1 cellular context compared by ENCODE assay signal in the genomic region with DNA sequence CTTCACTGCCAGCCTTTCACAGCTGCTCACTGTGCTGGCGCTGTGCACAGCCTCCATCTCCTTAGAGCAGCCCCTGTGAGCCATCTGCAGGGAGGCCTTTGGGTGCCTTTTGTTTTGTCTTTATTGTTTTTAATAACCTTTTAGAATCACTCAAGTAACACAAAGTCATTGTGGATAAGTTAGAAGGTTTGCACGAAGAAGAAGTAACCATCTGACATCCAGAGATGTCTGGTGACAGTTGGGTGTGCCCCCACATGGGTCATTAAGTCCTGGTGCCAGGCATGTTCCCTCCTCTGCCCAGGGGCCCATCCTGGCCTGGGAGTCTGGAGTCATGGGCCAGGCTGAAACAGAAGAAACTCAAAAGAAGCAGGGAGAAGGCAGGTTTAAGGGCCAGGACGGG.
TF ChIP-seq lines count a peak whose summit lies in the region.

No MANE protein-coding gene starts in this region.

TF ChIP-seq in GM23338, 12 proteins besides CTCF, POLR2A, EP300 and RAD21:
- TF ChIP-seq, protein P1, sequence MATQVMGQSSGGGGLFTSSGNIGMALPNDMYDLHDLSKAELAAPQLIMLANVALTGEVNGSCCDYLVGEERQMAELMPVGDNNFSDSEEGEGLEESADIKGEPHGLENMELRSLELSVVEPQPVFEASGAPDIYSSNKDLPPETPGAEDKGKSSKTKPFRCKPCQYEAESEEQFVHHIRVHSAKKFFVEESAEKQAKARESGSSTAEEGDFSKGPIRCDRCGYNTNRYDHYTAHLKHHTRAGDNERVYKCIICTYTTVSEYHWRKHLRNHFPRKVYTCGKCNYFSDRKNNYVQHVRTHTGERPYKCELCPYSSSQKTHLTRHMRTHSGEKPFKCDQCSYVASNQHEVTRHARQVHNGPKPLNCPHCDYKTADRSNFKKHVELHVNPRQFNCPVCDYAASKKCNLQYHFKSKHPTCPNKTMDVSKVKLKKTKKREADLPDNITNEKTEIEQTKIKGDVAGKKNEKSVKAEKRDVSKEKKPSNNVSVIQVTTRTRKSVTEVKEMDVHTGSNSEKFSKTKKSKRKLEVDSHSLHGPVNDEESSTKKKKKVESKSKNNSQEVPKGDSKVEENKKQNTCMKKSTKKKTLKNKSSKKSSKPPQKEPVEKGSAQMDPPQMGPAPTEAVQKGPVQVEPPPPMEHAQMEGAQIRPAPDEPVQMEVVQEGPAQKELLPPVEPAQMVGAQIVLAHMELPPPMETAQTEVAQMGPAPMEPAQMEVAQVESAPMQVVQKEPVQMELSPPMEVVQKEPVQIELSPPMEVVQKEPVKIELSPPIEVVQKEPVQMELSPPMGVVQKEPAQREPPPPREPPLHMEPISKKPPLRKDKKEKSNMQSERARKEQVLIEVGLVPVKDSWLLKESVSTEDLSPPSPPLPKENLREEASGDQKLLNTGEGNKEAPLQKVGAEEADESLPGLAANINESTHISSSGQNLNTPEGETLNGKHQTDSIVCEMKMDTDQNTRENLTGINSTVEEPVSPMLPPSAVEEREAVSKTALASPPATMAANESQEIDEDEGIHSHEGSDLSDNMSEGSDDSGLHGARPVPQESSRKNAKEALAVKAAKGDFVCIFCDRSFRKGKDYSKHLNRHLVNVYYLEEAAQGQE (IDR thresholded peaks at IDR 0.05; ENCODE audit: unreplicated experiment), result no peak
- no peak for TF ChIP-seq STAT1 (IDR thresholded peaks at IDR 0.05; ENCODE audit: unreplicated experiment)
- TF ChIP-seq ZNF331 (CRISPR knock-in tag; IDR thresholded peaks at IDR 0.05; ENCODE audit: low read depth), result no peak
- TF ChIP-seq EZH2phosphoT487 (IDR thresholded peaks at IDR 0.05; ENCODE audit: unreplicated experiment), result no peak
- no peak for TF ChIP-seq ZNF114 (CRISPR knock-in tag; IDR thresholded peaks at IDR 0.05)
- TF ChIP-seq EZH2 (IDR thresholded peaks at IDR 0.05; ENCODE audit: low read depth, unreplicated experiment), result no peak
- no peak for TF ChIP-seq JUNB (IDR thresholded peaks at IDR 0.05; ENCODE audit: unreplicated experiment)
- no peak for TF ChIP-seq NANOG (IDR thresholded peaks at IDR 0.05; ENCODE audit: borderline replicate concordance)
- TF ChIP-seq, protein P2, sequence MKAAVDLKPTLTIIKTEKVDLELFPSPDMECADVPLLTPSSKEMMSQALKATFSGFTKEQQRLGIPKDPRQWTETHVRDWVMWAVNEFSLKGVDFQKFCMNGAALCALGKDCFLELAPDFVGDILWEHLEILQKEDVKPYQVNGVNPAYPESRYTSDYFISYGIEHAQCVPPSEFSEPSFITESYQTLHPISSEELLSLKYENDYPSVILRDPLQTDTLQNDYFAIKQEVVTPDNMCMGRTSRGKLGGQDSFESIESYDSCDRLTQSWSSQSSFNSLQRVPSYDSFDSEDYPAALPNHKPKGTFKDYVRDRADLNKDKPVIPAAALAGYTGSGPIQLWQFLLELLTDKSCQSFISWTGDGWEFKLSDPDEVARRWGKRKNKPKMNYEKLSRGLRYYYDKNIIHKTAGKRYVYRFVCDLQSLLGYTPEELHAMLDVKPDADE (IDR thresholded peaks at IDR 0.05), result no peak
- TF ChIP-seq CREB1 (CRISPR knock-in tag; IDR thresholded peaks at IDR 0.05; ENCODE audit: low read depth), result no peak
- TF ChIP-seq POLR2AphosphoS5 (IDR thresholded peaks at IDR 0.05; ENCODE audit: low read depth), result no peak
- TF ChIP-seq, protein P3, sequence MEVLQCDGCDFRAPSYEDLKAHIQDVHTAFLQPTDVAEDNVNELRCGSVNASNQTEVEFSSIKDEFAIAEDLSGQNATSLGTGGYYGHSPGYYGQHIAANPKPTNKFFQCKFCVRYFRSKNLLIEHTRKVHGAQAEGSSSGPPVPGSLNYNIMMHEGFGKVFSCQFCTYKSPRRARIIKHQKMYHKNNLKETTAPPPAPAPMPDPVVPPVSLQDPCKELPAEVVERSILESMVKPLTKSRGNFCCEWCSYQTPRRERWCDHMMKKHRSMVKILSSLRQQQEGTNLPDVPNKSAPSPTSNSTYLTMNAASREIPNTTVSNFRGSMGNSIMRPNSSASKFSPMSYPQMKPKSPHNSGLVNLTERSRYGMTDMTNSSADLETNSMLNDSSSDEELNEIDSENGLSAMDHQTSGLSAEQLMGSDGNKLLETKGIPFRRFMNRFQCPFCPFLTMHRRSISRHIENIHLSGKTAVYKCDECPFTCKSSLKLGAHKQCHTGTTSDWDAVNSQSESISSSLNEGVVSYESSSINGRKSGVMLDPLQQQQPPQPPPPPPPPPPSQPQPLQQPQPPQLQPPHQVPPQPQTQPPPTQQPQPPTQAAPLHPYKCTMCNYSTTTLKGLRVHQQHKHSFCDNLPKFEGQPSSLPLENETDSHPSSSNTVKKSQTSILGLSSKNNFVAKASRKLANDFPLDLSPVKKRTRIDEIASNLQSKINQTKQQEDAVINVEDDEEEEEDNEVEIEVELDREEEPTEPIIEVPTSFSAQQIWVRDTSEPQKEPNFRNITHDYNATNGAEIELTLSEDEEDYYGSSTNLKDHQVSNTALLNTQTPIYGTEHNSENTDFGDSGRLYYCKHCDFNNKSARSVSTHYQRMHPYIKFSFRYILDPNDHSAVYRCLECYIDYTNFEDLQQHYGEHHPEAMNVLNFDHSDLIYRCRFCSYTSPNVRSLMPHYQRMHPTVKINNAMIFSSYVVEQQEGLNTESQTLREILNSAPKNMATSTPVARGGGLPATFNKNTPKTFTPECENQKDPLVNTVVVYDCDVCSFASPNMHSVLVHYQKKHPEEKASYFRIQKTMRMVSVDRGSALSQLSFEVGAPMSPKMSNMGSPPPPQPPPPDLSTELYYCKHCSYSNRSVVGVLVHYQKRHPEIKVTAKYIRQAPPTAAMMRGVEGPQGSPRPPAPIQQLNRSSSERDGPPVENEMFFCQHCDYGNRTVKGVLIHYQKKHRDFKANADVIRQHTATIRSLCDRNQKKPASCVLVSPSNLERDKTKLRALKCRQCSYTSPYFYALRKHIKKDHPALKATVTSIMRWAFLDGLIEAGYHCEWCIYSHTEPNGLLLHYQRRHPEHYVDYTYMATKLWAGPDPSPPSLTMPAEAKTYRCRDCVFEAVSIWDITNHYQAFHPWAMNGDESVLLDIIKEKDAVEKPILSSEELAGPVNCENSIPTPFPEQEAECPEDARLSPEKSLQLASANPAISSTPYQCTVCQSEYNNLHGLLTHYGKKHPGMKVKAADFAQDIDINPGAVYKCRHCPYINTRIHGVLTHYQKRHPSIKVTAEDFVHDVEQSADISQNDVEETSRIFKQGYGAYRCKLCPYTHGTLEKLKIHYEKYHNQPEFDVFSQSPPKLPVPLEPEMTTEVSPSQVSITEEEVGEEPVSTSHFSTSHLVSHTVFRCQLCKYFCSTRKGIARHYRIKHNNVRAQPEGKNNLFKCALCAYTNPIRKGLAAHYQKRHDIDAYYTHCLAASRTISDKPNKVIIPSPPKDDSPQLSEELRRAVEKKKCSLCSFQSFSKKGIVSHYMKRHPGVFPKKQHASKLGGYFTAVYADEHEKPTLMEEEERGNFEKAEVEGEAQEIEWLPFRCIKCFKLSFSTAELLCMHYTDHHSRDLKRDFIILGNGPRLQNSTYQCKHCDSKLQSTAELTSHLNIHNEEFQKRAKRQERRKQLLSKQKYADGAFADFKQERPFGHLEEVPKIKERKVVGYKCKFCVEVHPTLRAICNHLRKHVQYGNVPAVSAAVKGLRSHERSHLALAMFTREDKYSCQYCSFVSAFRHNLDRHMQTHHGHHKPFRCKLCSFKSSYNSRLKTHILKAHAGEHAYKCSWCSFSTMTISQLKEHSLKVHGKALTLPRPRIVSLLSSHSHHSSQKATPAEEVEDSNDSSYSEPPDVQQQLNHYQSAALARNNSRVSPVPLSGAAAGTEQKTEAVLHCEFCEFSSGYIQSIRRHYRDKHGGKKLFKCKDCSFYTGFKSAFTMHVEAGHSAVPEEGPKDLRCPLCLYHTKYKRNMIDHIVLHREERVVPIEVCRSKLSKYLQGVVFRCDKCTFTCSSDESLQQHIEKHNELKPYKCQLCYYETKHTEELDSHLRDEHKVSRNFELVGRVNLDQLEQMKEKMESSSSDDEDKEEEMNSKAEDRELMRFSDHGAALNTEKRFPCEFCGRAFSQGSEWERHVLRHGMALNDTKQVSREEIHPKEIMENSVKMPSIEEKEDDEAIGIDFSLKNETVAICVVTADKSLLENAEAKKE (CRISPR knock-in tag; IDR thresholded peaks at IDR 0.05), result no peak
TF ChIP-seq in GM23338: peak in this region for 0.
